In the genomic region with DNA sequence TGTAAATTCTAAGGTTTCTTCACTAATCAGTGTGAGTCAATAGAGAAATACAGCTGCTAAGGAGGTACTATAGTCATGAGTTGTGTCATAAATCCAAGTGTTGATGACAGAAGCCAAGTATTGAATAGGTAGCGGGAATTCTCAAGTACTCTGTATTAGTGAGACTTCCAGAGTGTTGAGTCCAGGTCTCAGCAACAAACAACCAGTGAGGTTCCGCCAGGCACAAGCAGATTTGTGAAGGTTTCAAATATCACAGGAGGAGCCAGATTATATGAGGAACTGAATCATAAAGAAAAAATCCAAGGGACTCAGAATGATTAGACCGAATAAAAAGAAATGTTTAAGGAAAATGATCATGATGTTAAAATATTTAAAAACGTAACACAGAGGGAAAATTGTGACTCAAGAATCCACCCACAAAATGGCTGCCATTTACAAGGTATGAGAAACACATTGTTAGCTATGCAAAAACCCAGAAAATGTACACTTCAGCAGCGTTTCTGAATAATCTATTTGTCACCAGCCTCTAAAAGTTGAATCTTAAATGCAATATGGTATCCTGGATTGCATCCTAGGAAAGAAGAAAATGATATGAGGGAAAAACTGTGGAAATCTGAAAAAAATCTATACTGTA, we compare ENCODE assay signal across 10 cellular contexts. TPM values are rescaled to one million over a fixed set of nuclear protein-coding genes. Genes with fewer than 3 reads are reported as not detected.
DNase-seq lines count a peak whose midpoint lies in the region; ATAC-seq and TF ChIP-seq lines count a peak whose summit lies in the region.
"Had no signal": no experiment of that assay in that cellular context is flagged by ENCODE, and none has a peak within 500 bp of the region (broad histone marks: within the 10 kb centered on the region; RNA-seq: fewer than 3 reads in every experiment).

No MANE protein-coding gene starts in this region.

- DNase-seq in DMS79 (lab: John Stamatoyannopoulos, UW): peak; percentile 7
- DNase-seq in DMS79 treated with DMSO at 0.1 percent for 48 hours (lab: John Stamatoyannopoulos, UW): no peak
- DNase-seq in NCI-H446 treated with DMSO at 0.1 percent for 48 hours (lab: John Stamatoyannopoulos, UW): peak; percentile 22
- peak; percentile 69 for DNase-seq in choroid plexus epithelial cell (ENCODE audit: low read depth)
- DNase-seq in retinal pigment epithelial cell (ENCODE audit: low read depth): peak; percentile 88
- no peak for DNase-seq in transverse colon
- DNase-seq in activated CD4-positive, alpha-beta T cell treated with anti-CD3 and anti-CD28 coated beads, Interleukin-2, amount 50 U/mL, for 48 hours: no peak
- DNase-seq: OCI-M1 had no signal

- TF ChIP-seq POLR2A in transverse colon (IDR thresholded peaks at IDR 0.05): no peak

- intact Hi-C loops in transverse colon (cut with DNase I; ENCODE audit: low total_unique reads): no loop called here

- H3K4me1 ChIP-seq in transverse colon: no peaks in the 10 kb centered on the region

- ATAC-seq in HG03439 (IDR thresholded peaks at IDR 0.05; ENCODE audit: unreplicated experiment): no peak

- 81 to 88% methylated on average over 5 of the region's 5 CpGs for WGBS in transverse colon (ENCODE audit: low coverage in 1 of 2), 2 donors

- TF ChIP-seq CTCF in choroid plexus epithelial cell (conservative IDR thresholded peaks at IDR 0.05; ENCODE audit: low read depth, low read length) (no peak), retinal pigment epithelial cell (conservative IDR thresholded peaks at IDR 0.05; ENCODE audit: low read depth, low read length) (no peak), transverse colon (IDR thresholded peaks at IDR 0.05) (no peak)

- no peaks in the 10 kb centered on the region for H3K9me3 ChIP-seq in transverse colon

- no peaks in the 10 kb centered on the region for H3K36me3 ChIP-seq in transverse colon

- no peak for TF ChIP-seq EP300 in transverse colon (IDR thresholded peaks at IDR 0.05; ENCODE audit: low read depth)

- no peaks in the 10 kb centered on the region for H3K27me3 ChIP-seq in transverse colon

- H3K4me3 ChIP-seq in choroid plexus epithelial cell (ENCODE audit: low read depth, low read length) (no peak overlapping the region), retinal pigment epithelial cell (ENCODE audit: low read length) (no peak overlapping the region), transverse colon (no peak overlapping the region)

- in situ Hi-C loops in transverse colon (cut with MboI; ENCODE audit: low pct_ligation_motif_present in 1 of 4, low pct_unique_long_range_greater_than_20kb in 1 of 4, low sequenced_read_pairs in 3 of 4): no loop called here

- no peak overlapping the region for H3K27ac ChIP-seq in transverse colon
- H3K27ac ChIP-seq: 22Rv1 had no signal

RNA-seq across cellular contexts. Expression of gene EVA1A, which starts 27.3 kb away (rescaled TPM):
- not detected for total RNA-seq in transverse colon

RNA-seq across cellular contexts. Expression of gene MRPL19, which starts 58.5 kb away (rescaled TPM):
- 100 to 1,000 TPM in 1 of 4 donors, 10 to 100 TPM in 2, 1 to 10 TPM in 1; 4.4 to 131 (median 27.4) TPM for total RNA-seq in transverse colon

Comparison
In these comparisons a context has a peak if more than half of its experiments do, and no peak if none do; other contexts are left out.
1. DNase-seq: peak in DMS79 (single experiment), NCI-H446 treated with DMSO at 0.1 percent for 48 hours (single experiment), choroid plexus epithelial cell (single experiment) and retinal pigment epithelial cell (single experiment); none in DMS79 treated with DMSO at 0.1 percent for 48 hours (single experiment), transverse colon (single experiment) and activated CD4-positive, alpha-beta T cell treated with anti-CD3 and anti-CD28 coated beads, Interleukin-2, amount 50 U/mL, for 48 hours (0 of 2).